Comparison of ENCODE assay signal across 27 cellular contexts in the genomic region with DNA sequence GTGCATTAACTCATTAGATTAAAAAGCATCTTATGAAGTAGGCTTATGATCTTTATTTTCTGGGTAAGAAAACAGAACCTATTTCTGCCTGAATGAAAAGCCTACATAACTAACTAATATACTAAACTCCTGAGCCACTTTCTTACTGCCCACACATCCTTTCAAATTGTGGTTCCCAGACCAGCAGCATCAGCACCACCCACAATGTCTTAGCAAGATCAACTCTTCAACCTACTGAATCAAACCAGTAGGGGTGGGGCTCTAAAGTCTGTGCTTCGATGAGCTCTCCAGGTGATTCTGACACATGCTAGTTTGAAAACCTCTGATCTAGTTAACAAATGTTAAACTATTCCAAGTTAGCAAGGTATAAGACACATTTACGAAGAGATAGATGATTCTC.
"Had no signal": no experiment of that assay in that cellular context is flagged by ENCODE, and none has a peak within 500 bp of the region (broad histone marks: within the 10 kb centered on the region; RNA-seq: fewer than 3 reads in every experiment).

No MANE protein-coding gene starts in this region.

- H3K4me1 ChIP-seq: ascending aorta, breast epithelium, colonic mucosa, esophagus squamous epithelium, gastroesophageal sphincter had no signal

- ATAC-seq: activated CD4-positive, alpha-beta T cell treated with anti-CD3 and anti-CD28 coated beads for 36 hours; activated naive CD4-positive, alpha-beta T cell treated with anti-CD3 and anti-CD28 coated beads, Interleukin-2, amount 50 U/mL, for 72 hours; activated T-cell treated with anti-CD3 and anti-CD28 coated beads, Interleukin-2, amount 50 U/mL, for 72 hours; gastroesophageal sphincter had no signal

- H3K36me3 ChIP-seq: ascending aorta, breast epithelium, cardiac muscle cell, colonic mucosa, esophagus squamous epithelium, gastroesophageal sphincter had no signal

- H3K27me3 ChIP-seq: ascending aorta, breast epithelium, cardiac muscle cell, colonic mucosa, esophagus squamous epithelium, gastroesophageal sphincter had no signal

- H3K4me3 ChIP-seq: ascending aorta, breast epithelium, cardiac muscle cell, colonic mucosa, esophagus squamous epithelium, gastroesophageal sphincter had no signal

- H3K9me3 ChIP-seq: ascending aorta, colonic mucosa, esophagus squamous epithelium, gastroesophageal sphincter had no signal

- DNase-seq: activated CD4-positive, alpha-beta memory T cell treated with anti-CD3 and anti-CD28 coated beads, Interleukin-2, amount 10 ng/mL, durations not matched to agents 7 days and 5 days; activated CD4-positive, alpha-beta T cell treated with anti-CD3 and anti-CD28 coated beads for 36 hours; activated CD4-positive, alpha-beta T cell treated with anti-CD3 and anti-CD28 coated beads, Interleukin-2, amount 10 ng/mL, durations not matched to agents 7 days and 5 days; activated CD4-positive, alpha-beta T cell treated with anti-CD3 and anti-CD28 coated beads, Interleukin-2, amount 50 U/mL, for 4 hours; activated CD4-positive, CD25-positive, alpha-beta regulatory T cell; activated CD4-positive, CD25-positive, alpha-beta regulatory T cell treated with anti-CD3 and anti-CD28 coated beads, Interleukin-2, amount 50 U/mL, for 72 hours; activated CD8-positive, alpha-beta memory T cell treated with anti-CD3 and anti-CD28 coated beads, Interleukin-2, amount 50 U/mL, for 48 hours; activated gamma-delta T cell; activated naive CD4-positive, alpha-beta T cell; activated naive CD4-positive, alpha-beta T cell treated with anti-CD3 and anti-CD28 coated beads, Interleukin-2, amount 10 ng/mL, durations not matched to agents 7 days and 5 days; activated naive CD8-positive, alpha-beta T cell treated with anti-CD3 and anti-CD28 coated beads, Interleukin-2, amount 10 ng/mL, durations not matched to agents 7 days and 5 days; activated T-cell treated with anti-CD3 and anti-CD28 coated beads for 4 hours; activated T-cell treated with anti-CD3 and anti-CD28 coated beads, Interleukin-2, amount 50 U/mL, for 24 hours; activated T-cell treated with anti-CD3 and anti-CD28 coated beads, Interleukin-2, amount 50 U/mL, for 72 hours; central memory CD4-positive, alpha-beta T cell; cerebellar nuclear complex; colonic mucosa; effector CD8-positive, alpha-beta T cell; esophagus squamous epithelium; foreskin melanocyte; T-helper 2 cell had no signal

- H3K27ac ChIP-seq: ascending aorta, breast epithelium, cardiac muscle cell, colonic mucosa, epithelial cell of prostate, esophagus squamous epithelium, gastroesophageal sphincter had no signal
